ENCODE assay signal across 1 cellular context in genomic region chr12:79406993-79407392, GRCh38.
TF ChIP-seq lines count a peak whose summit lies in the region.

No MANE protein-coding gene starts in this region.

TF ChIP-seq in IMR-90, 13 proteins besides CTCF, POLR2A, EP300 and RAD21:
- TF ChIP-seq NFE2L2 (IDR thresholded peaks at IDR 0.05; ENCODE audit: low read depth, low read length): no peak
- no peak for TF ChIP-seq ELK1 (IDR thresholded peaks at IDR 0.05; ENCODE audit: borderline replicate concordance, low read depth, low read length)
